Comparison of ENCODE assay signal across 3 cellular contexts in genomic region chr5:135093483-135093882, GRCh38. TPM values are rescaled to one million over a fixed set of nuclear protein-coding genes. Genes with fewer than 3 reads are reported as not detected.
"Had no signal": no experiment of that assay in that cellular context is flagged by ENCODE, and none has a peak within 500 bp of the region (broad histone marks: within the 10 kb centered on the region; RNA-seq: fewer than 3 reads in every experiment).

No MANE protein-coding gene starts in this region.

RNA-seq across cellular contexts. Expression of gene PITX1, which starts 59.5 kb away (rescaled TPM):
- total RNA-seq: dermis microvascular lymphatic vessel endothelial cell, frontal cortex, glomerular endothelial cell had no signal
